ENCODE assay signal across 18 cellular contexts in genomic region chr13:45434556-45435371, GRCh38.
"Had no signal": no experiment of that assay in that cellular context is flagged by ENCODE, and none has a peak within 500 bp of the region (broad histone marks: within the 10 kb centered on the region; RNA-seq: fewer than 3 reads in every experiment).

No MANE protein-coding gene starts in this region.

- H3K27ac ChIP-seq: ascending aorta, breast epithelium, thyroid gland, uterus had no signal

- H3K36me3 ChIP-seq: ascending aorta, breast epithelium, heart left ventricle, thyroid gland, uterus had no signal

- H3K4me3 ChIP-seq: ascending aorta, breast epithelium, heart left ventricle, thyroid gland, uterus had no signal

- ATAC-seq: activated T-helper 17 cell treated with anti-CD3 and anti-CD28 coated beads, Interleukin-2, amount 50 U/mL, for 72 hours; heart left ventricle; left ventricle myocardium superior; natural killer cell treated with Interleukin-12 subunit alpha and Interleukin-12 subunit beta and Interleukin-15 and Interleukin-18, amount 100 ng/mL, for 72 hours; stimulated activated memory B cell treated with anti-CD40 and anti-IgM and Interleukin-4, amounts not matched to agents 10 μg/mL and 1 μg/mL and 100 μg/mL, for 72 hours had no signal

- FAIRE-seq: islet of Langerhans had no signal

- H3K27me3 ChIP-seq: ascending aorta, breast epithelium, heart left ventricle, thyroid gland, uterus had no signal

- DNase-seq: activated CD4-positive, alpha-beta T cell treated with anti-CD3 and anti-CD28 coated beads for 1 hour; activated CD4-positive, alpha-beta T cell treated with anti-CD3 and anti-CD28 coated beads, Interleukin-2, amount 50 U/mL, for 48 hours; activated naive CD4-positive, alpha-beta T cell treated with anti-CD3 and anti-CD28 coated beads for 36 hours; cerebellar nuclear complex; effector memory CD4-positive, alpha-beta T cell; foreskin fibroblast; heart left ventricle; left ventricle myocardium superior; mesenchymal stem cell; stimulated activated CD4-positive, alpha-beta T cell treated with anti-CD3 and anti-CD28 coated beads, Interleukin-2, amount 100 ng/mL, for 48 hours; thyroid gland; uterus had no signal

- H3K9me3 ChIP-seq: ascending aorta, breast epithelium, heart left ventricle, thyroid gland, uterus had no signal

- H3K4me1 ChIP-seq: ascending aorta, breast epithelium, thyroid gland, uterus had no signal
